Comparison of ENCODE assay signal across 9 cellular contexts in the genomic region with DNA sequence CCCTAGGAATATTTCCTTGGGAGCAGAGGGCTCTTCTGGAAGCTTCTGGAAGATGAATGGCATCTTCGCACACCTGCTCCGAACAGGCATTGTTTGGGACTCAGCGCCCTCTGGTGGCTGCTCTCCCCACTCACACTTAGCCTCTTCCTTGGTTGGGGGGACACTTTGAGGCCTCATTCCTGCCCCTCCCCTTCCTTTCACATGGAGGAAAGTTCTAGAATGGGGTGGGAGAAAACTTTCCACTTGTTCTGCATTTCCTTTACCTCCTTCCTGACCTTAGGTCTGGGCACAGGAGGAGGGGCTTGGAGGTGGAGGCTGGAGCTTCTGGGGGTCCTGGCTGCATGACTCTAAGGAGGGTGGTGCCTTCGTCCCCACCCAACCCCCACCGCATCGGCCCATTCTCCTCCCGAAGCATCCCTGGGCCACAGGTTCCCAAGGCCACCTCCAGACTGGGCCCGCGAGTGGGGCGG. TPM values are rescaled to one million over a fixed set of nuclear protein-coding genes. Genes with fewer than 3 reads are reported as not detected.
DNase-seq lines count a peak whose midpoint lies in the region; ATAC-seq, FAIRE-seq and TF ChIP-seq lines count a peak whose summit lies in the region.
"Had no signal": no experiment of that assay in that cellular context is flagged by ENCODE, and none has a peak within 500 bp of the region (broad histone marks: within the 10 kb centered on the region; RNA-seq: fewer than 3 reads in every experiment).

No MANE protein-coding gene starts in this region.

- TF ChIP-seq CTCF in GM12878 (IDR thresholded peaks at IDR 0.05 in 2 of 3, conservative IDR thresholded peaks at IDR 0.05 in 1 of 3; ENCODE audit: control insufficient read depth in 2 of 3, extremely low read depth in 1 of 3, insufficient read depth in 1 of 3, low read depth in 3 of 3, low read length in 3 of 3) = peak; percentile 81 to 87 (median 81)

- POLR2A ChIA-PET in GM12878 (lab: Charles Lee) = no interaction called here

- CTCF ChIA-PET in GM12878 (lab: Yijun Ruan, JAX) = interaction anchor here (0.7 to 3.7 kb wide), 28 partner anchors 11 to 339 kb away, joined by 3 to 19 read pairs (median 4); no protein-coding TSS in a partner anchor

- H3K9me3 ChIP-seq in SK-N-MC (ENCODE audit: low read depth, low read length) (no peaks in the 10 kb centered on the region), GM12878 (replicated peaks; ENCODE audit: control insufficient read depth, insufficient read depth, low read length) (no peaks in the 10 kb centered on the region)

- H3K4me1 ChIP-seq in GM12878 (ENCODE audit: control insufficient read depth, insufficient read depth, low read length) = no peaks in the 10 kb centered on the region

- peaks cover 0 to 3% of the 10 kb centered on the region in 2 experiments; a peak in 2 of 4 replicates for H3K27me3 ChIP-seq in GM12878 (replicated peaks in 1 of 2; ENCODE audit: control insufficient read depth in 2 of 2, insufficient read depth in 2 of 2, low read length in 1 of 2)

- H3K9ac ChIP-seq in SK-N-MC (ENCODE audit: insufficient read length) = no peak overlapping the region
- H3K9ac ChIP-seq in GM12878 (ENCODE audit: control insufficient read depth, insufficient read depth, low read length) = no peak overlapping the region

- no peak for TF ChIP-seq EP300 in GM12878 (IDR thresholded peaks at IDR 0.05; ENCODE audit: borderline replicate concordance in 1 of 2, control insufficient read depth in 1 of 2, low read depth in 2 of 2, low read length in 2 of 2)

- 30% methylated on average over 10 of the region's 10 CpGs for WGBS in GM12878 (ENCODE audit: insufficient coverage, insufficient replicate concordance, low lambda C conversion rate, missing lambda C conversion rate)

- RAD21 ChIA-PET in GM12878 (lab: Charles Lee; ENCODE audit: unreplicated experiment) = interaction anchor here (0.7 to 2.6 kb wide), 5 partner anchors 143 to 275 kb away, joined by 3 to 6 read pairs (median 4); no protein-coding TSS in a partner anchor

- H3K4me2 ChIP-seq in GM12878 (ENCODE audit: control insufficient read depth, insufficient read depth) = no peak overlapping the region

- no peaks in the 10 kb centered on the region for H3K36me3 ChIP-seq in SK-N-MC (ENCODE audit: insufficient read depth, low read length)
- H3K36me3 ChIP-seq in GM12878 (ENCODE audit: control insufficient read depth in 2 of 2, insufficient read depth in 2 of 2, low read length in 1 of 2) = no peaks in the 10 kb centered on the region

- no peak overlapping the region for H3K27ac ChIP-seq in SK-N-MC
- H3K27ac ChIP-seq in GM12878 (ENCODE audit: control insufficient read depth, insufficient read depth) = no peak overlapping the region

- in situ Hi-C loops in GM12878 (cut with MboI) = loop anchor here (5.0 kb wide), 2 partner anchors 270 to 325 kb away; no protein-coding TSS in a partner anchor

- TF ChIP-seq POLR2A in GM12878 (IDR thresholded peaks at IDR 0.05; ENCODE audit: low read depth, low read length) = no peak

- DNase-seq in activated naive CD4-positive, alpha-beta T cell (lab: John Stamatoyannopoulos, UW) = peak in 3 of 4 experiments; percentile 1 to 18 (median 2)
- DNase-seq in activated naive CD4-positive, alpha-beta T cell treated with anti-CD3 and anti-CD28 coated beads, Interleukin-2, amount 50 U/mL, for 16 hours = no peak
- DNase-seq in SK-N-MC (ENCODE audit: low read depth, low spot score) = peak; percentile 3
- DNase-seq in GM12878 (ENCODE audit: low read depth, low spot score) = no peak
- peak; percentile 65 for DNase-seq in inferior parietal cortex (ENCODE audit: extremely low spot score)
- DNase-seq in stimulated activated CD4-positive, alpha-beta T cell treated with anti-CD3 and anti-CD28 coated beads, Interleukin-4, amount 100 ng/mL, for 24 hours = peak; percentile 41

- peak; percentile 79 for TF ChIP-seq RAD21 in GM12878 (IDR thresholded peaks at IDR 0.05; ENCODE audit: insufficient read depth, low read depth, low read length)

- no peaks in the 10 kb centered on the region for H3K79me2 ChIP-seq in GM12878 (ENCODE audit: control insufficient read depth, insufficient read depth, low read length)

- intact Hi-C loops in GM12878 (cut with micrococcal nuclease; ENCODE audit: unreplicated experiment) = loop anchor here (1.0 to 5.0 kb wide), 4 partner anchors 130 to 325 kb away; no protein-coding TSS in a partner anchor

- H3K4me3 ChIP-seq in SK-N-MC (no peak overlapping the region), GM12878 (no peak overlapping the region)

- H4K20me1 ChIP-seq in GM12878 (ENCODE audit: control insufficient read depth, insufficient read depth) = no peaks in the 10 kb centered on the region; the same call in 1 of the 2 replicates

- no TSS peak for BruUV-seq in GM12878 (replicated peaks; lab: Mats Ljungman, UMichigan)

- SMC1A ChIA-PET in GM12878 (lab: Charles Lee; ENCODE audit: uncharacterized antibody, unreplicated experiment) = interaction anchor here (0.6 to 3.7 kb wide), 13 partner anchors 10 to 326 kb away, joined by 3 to 16 read pairs (median 4); no protein-coding TSS in a partner anchor

- no peak for FAIRE-seq in GM12878 (lab: Jason Lieb, UNC)
- FAIRE-seq: islet of Langerhans had no signal

- H2AFZ ChIP-seq in GM12878 (ENCODE audit: control insufficient read depth, low read depth, low read length) = no peak overlapping the region

- ATAC-seq in HG03460 (IDR thresholded peaks at IDR 0.05; ENCODE audit: unreplicated experiment) (peak; percentile 61), GM12878 (peak; percentile 85), GM21786 (IDR thresholded peaks at IDR 0.05; ENCODE audit: unreplicated experiment) (no peak)

TF ChIP-seq in GM12878, 131 proteins besides CTCF, POLR2A, EP300 and RAD21:
- 0 out of 3 replicates have a peak, but pooled peaks of 1 of the 2 experiments have one; percentile 17 for TF ChIP-seq EGR1 (IDR thresholded peaks at IDR 0.05; ENCODE audit: borderline replicate concordance in 1 of 2, low read depth in 2 of 2, low read length in 2 of 2)
- TF ChIP-seq RFX5 (IDR thresholded peaks at IDR 0.05; ENCODE audit: low read depth, low read length) = no peak
- TF ChIP-seq, protein P1, sequence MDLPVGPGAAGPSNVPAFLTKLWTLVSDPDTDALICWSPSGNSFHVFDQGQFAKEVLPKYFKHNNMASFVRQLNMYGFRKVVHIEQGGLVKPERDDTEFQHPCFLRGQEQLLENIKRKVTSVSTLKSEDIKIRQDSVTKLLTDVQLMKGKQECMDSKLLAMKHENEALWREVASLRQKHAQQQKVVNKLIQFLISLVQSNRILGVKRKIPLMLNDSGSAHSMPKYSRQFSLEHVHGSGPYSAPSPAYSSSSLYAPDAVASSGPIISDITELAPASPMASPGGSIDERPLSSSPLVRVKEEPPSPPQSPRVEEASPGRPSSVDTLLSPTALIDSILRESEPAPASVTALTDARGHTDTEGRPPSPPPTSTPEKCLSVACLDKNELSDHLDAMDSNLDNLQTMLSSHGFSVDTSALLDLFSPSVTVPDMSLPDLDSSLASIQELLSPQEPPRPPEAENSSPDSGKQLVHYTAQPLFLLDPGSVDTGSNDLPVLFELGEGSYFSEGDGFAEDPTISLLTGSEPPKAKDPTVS (IDR thresholded peaks at IDR 0.05; ENCODE audit: low read depth, low read length) = peak; percentile 96
- peak; percentile 87 for TF ChIP-seq SMC3 (IDR thresholded peaks at IDR 0.05; ENCODE audit: borderline replicate concordance, low read length)
- no peak for TF ChIP-seq BRCA1 (IDR thresholded peaks at IDR 0.05; ENCODE audit: low read depth, low read length)
- TF ChIP-seq YY1 (IDR thresholded peaks at IDR 0.05; ENCODE audit: low read depth, low read length) = 0 out of 2 replicates have a peak, but pooled peaks have one; percentile 36
- TF ChIP-seq TCF12 (IDR thresholded peaks at IDR 0.05; ENCODE audit: low read depth, low read length) = 0 out of 2 replicates have a peak, but pooled peaks have one; percentile 8
- no peak for TF ChIP-seq USF2 (IDR thresholded peaks at IDR 0.05; ENCODE audit: borderline replicate concordance, low read depth, low read length)

RNA-seq across cellular contexts. Expression of gene SMIM32, which starts 19.3 kb away (rescaled TPM):
- not detected in 2 replicates for total RNA-seq in GM12878 (2013; cell fraction: nucleolus; rRNA removed)
- total RNA-seq in GM12878 (2014; rRNA removed) = not detected in 2 replicates
- total RNA-seq in GM12878 (2014; rRNA removed; fragmentation: Illumina TruSeq; extraction: Trizol) = not detected in 2 replicates
- not detected in 2 replicates for total RNA-seq in GM12878 (2021)
- polyA plus RNA-seq in GM12878 (2011; ENCODE audit: low read depth) = not detected
- polyA plus RNA-seq in GM12878 (2011; rRNA removed) = not detected in 2 replicates
- polyA plus RNA-seq in GM12878 (2011; cell fraction: cytosol; rRNA removed) = not detected in 2 replicates
- polyA plus RNA-seq in GM12878 (2011; cell fraction: nucleus; rRNA removed) = not detected in 2 replicates
- polyA plus RNA-seq in GM12878 (2012) = not detected in 2 replicates
- not detected in 2 replicates for polyA plus RNA-seq in GM12878 (2014; fragmentation: Illumina TruSeq; extraction: Trizol)
- polyA plus RNA-seq in GM12878 (2014; fragmentation: Nextera tagmentation; extraction: Ambion mirVana) = not detected
- not detected in 2 replicates for polyA plus RNA-seq in GM12878 (2014; rRNA removed)
- polyA plus RNA-seq in GM12878 (2016; fragmentation: Nextera tagmentation; extraction: Ambion mirVana) = not detected
- not detected in 2 replicates for polyA minus RNA-seq in GM12878 (2011; rRNA and poly(A)+ RNA removed)
- not detected in 2 replicates for polyA minus RNA-seq in GM12878 (2011; cell fraction: cytosol; rRNA and poly(A)+ RNA removed)
- polyA minus RNA-seq in GM12878 (2011; cell fraction: nucleus; rRNA and poly(A)+ RNA removed) = not detected in 2 replicates

Comparison
In these comparisons a context has a peak if more than half of its experiments do, and no peak if none do; other contexts are left out.
1. DNase-seq: peak in activated naive CD4-positive, alpha-beta T cell (3 of 4), SK-N-MC (single experiment), inferior parietal cortex (single experiment) and stimulated activated CD4-positive, alpha-beta T cell treated with anti-CD3 and anti-CD28 coated beads, Interleukin-4, amount 100 ng/mL, for 24 hours (single experiment); none in activated naive CD4-positive, alpha-beta T cell treated with anti-CD3 and anti-CD28 coated beads, Interleukin-2, amount 50 U/mL, for 16 hours (single experiment) and GM12878 (single experiment).